In genomic region chr7:141722529-141722928, GRCh38 we compare ENCODE assay signal across 30 cellular contexts. TPM values are rescaled to one million over a fixed set of nuclear protein-coding genes. Genes with fewer than 3 reads are reported as not detected.
"Had no signal": no experiment of that assay in that cellular context is flagged by ENCODE, and none has a peak within 500 bp of the region (broad histone marks: within the 10 kb centered on the region; RNA-seq: fewer than 3 reads in every experiment).

No MANE protein-coding gene starts in this region.

- ATAC-seq: activated CD8-positive, alpha-beta T cell treated with anti-CD3 and anti-CD28 coated beads, Interleukin-2, amount 10 ng/mL, durations not matched to agents 7 days and 5 days; Right ventricle myocardium inferior; WTC11 had no signal

- DNase-seq: activated CD4-positive, alpha-beta T cell treated with anti-CD3 and anti-CD28 coated beads for 48 hours; activated CD4-positive, alpha-beta T cell treated with anti-CD3 and anti-CD28 coated beads, Interleukin-2, amount 50 U/mL, for 4 hours; activated CD4-positive, CD25-positive, alpha-beta regulatory T cell treated with anti-CD3 and anti-CD28 coated beads, Interleukin-2, amount 50 U/mL, for 72 hours; activated CD8-positive, alpha-beta memory T cell treated with anti-CD3 and anti-CD28 coated beads, Interleukin-2, amount 50 U/mL, for 48 hours; activated CD8-positive, alpha-beta T cell treated with anti-CD3 and anti-CD28 coated beads, Interleukin-2, amount 10 ng/mL, durations not matched to agents 7 days and 5 days; activated naive CD4-positive, alpha-beta T cell treated with anti-CD3 and anti-CD28 coated beads, Interleukin-2, amount 50 U/mL, for 16 hours; activated naive CD8-positive, alpha-beta T cell treated with anti-CD3 and anti-CD28 coated beads, Interleukin-2, amount 10 ng/mL, durations not matched to agents 7 days and 5 days; activated T-cell treated with anti-CD3 and anti-CD28 coated beads, Interleukin-2, amount 50 U/mL, for 1 hour; adrenal gland; anterior cingulate cortex; cerebellar nuclear complex; MG63; MV-4-11; NCI-H1092 treated with DMSO at 0.1 percent for 48 hours; NCI-H1417 treated with DMSO at 0.1 percent for 48 hours; NCI-H1694; NCI-H2029; NCI-H2107; NCI-H2171 treated with DMSO at 0.1 percent for 48 hours; NCI-H226; NCI-H526 treated with DMSO at 0.1 percent for 48 hours; NCI-H82; RPMI8226; SJCRH30; SK-N-SH; SW 1271 had no signal

RNA-seq across cellular contexts. Expression of gene WEE2, which starts 14.4 kb away (rescaled TPM):
- total RNA-seq: activated CD8-positive, alpha-beta T cell treated with anti-CD3 and anti-CD28 coated beads, Interleukin-2, amount 10 ng/mL, durations not matched to agents 7 days and 5 days; activated naive CD8-positive, alpha-beta T cell treated with anti-CD3 and anti-CD28 coated beads, Interleukin-2, amount 10 ng/mL, durations not matched to agents 7 days and 5 days; adrenal gland; cardiac septum; OCI-LY7; Right ventricle myocardium inferior; SJCRH30 had no signal
